ENCODE assay signal across 9 cellular contexts in genomic region chr15:96334017-96334704, GRCh38. TPM values are rescaled to one million over a fixed set of nuclear protein-coding genes. Genes with fewer than 3 reads are reported as not detected.
DNase-seq lines count a peak whose midpoint lies in the region; ATAC-seq, FAIRE-seq and TF ChIP-seq lines count a peak whose summit lies in the region.
"Had no signal": no experiment of that assay in that cellular context is flagged by ENCODE, and none has a peak within 500 bp of the region (broad histone marks: within the 10 kb centered on the region; RNA-seq: fewer than 3 reads in every experiment).

No MANE protein-coding gene starts in this region.

- H3K4me1 ChIP-seq in HAP-1 (peaks cover 35% of the 10 kb centered on the region), body of pancreas (peaks cover 49% of the 10 kb centered on the region), spleen (peaks cover 0 to 34% (median 2%) of the 10 kb centered on the region in 6 donors)

- intact Hi-C loops in body of pancreas (cut with DNase I) (no loop called here), spleen (cut with DNase I; ENCODE audit: low total_unique reads) (no loop called here)

- H3K27me3 ChIP-seq in HAP-1 (ENCODE audit: low read depth) (no peaks in the 10 kb centered on the region), body of pancreas (no peaks in the 10 kb centered on the region), layer of hippocampus (ENCODE audit: control insufficient read depth, insufficient read depth, low read length) (peaks cover 16% of the 10 kb centered on the region), spleen (replicated peaks in 1 of 7) (peaks cover 0 to 99% (median 33%) of the 10 kb centered on the region in 7 donors)

- no peak for TF ChIP-seq CTCF in body of pancreas (IDR thresholded peaks at IDR 0.05)
- no peak for TF ChIP-seq CTCF in spleen (IDR thresholded peaks at IDR 0.05 in 8 of 11, conservative IDR thresholded peaks at IDR 0.05 in 3 of 11)

- H3K27ac ChIP-seq in body of pancreas (peak overlapping the region; percentile 60 to 95 (median 91)), layer of hippocampus (ENCODE audit: low read depth, low read length) (peak overlapping the region; percentile 84), spleen (peak overlapping the region; percentile 72 to 93 (median 90))

- 45 to 62% methylated on average over 38 to 49 of the region's 49 CpGs for WGBS in body of pancreas, 2 donors
- WGBS in spleen, 5 donors, result 16 to 32% (median 18%) methylated on average over 17 to 49 of the region's 49 CpGs

- in situ Hi-C loops in HAP-1 (cut with MboI; ENCODE audit: low sequenced_read_pairs), result loop anchor here (25.0 kb wide), 2 partner anchors 497 to 1072 kb away; no protein-coding TSS in a partner anchor

- TF ChIP-seq POLR2A in body of pancreas (IDR thresholded peaks at IDR 0.05) (no peak), spleen (IDR thresholded peaks at IDR 0.05) (no peak), erythroblast (IDR thresholded peaks at IDR 0.05; ENCODE audit: low read length) (no peak), GM12891 (IDR thresholded peaks at IDR 0.05; ENCODE audit: low read depth, low read length) (no peak)

- no peak for FAIRE-seq in GM12891 (lab: Jason Lieb, UNC)
- FAIRE-seq: GM18507 had no signal

- ATAC-seq in body of pancreas (no peak), HG03045 (IDR thresholded peaks at IDR 0.05; ENCODE audit: unreplicated experiment) (no peak), GM21737 (IDR thresholded peaks at IDR 0.05; ENCODE audit: unreplicated experiment) (no peak)

- no peak for DNase-seq in HAP-1 (ENCODE audit: low spot score in 2 of 2)
- peak in 1 of 4 donors; percentile 24 for DNase-seq in body of pancreas
- DNase-seq in spleen, result no peak
- no peak for DNase-seq in erythroblast (lab: John Stamatoyannopoulos, UW)
- no peak for DNase-seq in GM12891 (ENCODE audit: insufficient read length, low spot score)

- no peaks in the 10 kb centered on the region for H3K9me3 ChIP-seq in HAP-1
- H3K9me3 ChIP-seq in body of pancreas, result no peaks in the 10 kb centered on the region
- peaks cover 0 to 21% (median 0%) of the 10 kb centered on the region in 8 donors for H3K9me3 ChIP-seq in spleen

- H3K4me3 ChIP-seq in HAP-1 (peak overlapping the region; percentile 63), body of pancreas (peak overlapping the region in 1 of 2 donors; percentile 62), spleen (peak overlapping the region; percentile 30 to 80 (median 56))

- H3K36me3 ChIP-seq in HAP-1 (replicated peaks) (peaks cover 28% of the 10 kb centered on the region), body of pancreas (replicated peaks in 1 of 2; ENCODE audit: insufficient read depth in 1 of 2, low read depth in 2 of 2) (no peaks in the 10 kb centered on the region), spleen (peaks cover 0 to 41% (median 8%) of the 10 kb centered on the region in 6 donors)

TF ChIP-seq in GM12891, 5 proteins besides CTCF, POLR2A, EP300 and RAD21:
- TF ChIP-seq PAX5 (IDR thresholded peaks at IDR 0.05; ENCODE audit: insufficient read depth, low read length, severe bottlenecking), result no peak
- TF ChIP-seq POLR2AphosphoS5 (IDR thresholded peaks at IDR 0.05; ENCODE audit: low read depth, low read length), result no peak
- no peak for TF ChIP-seq POU2F2 (IDR thresholded peaks at IDR 0.05; ENCODE audit: low read depth, low read length)
TF ChIP-seq in GM12891: peak in this region for 0.

RNA-seq across cellular contexts. Expression of gene NR2F2, which starts 3.7 kb away (rescaled TPM):
- total RNA-seq in body of pancreas (10 to 100 TPM; 12.9 to 13.5 TPM), spleen (100 to 1,000 TPM in 6 of 7 donors, 10 to 100 TPM in 1; 87.1 to 256 (median 121) TPM)
- polyA plus RNA-seq in spleen, result 10 to 100 TPM; 18.6 to 39.4 (median 23.7) TPM
- 14.7 TPM for polyA plus RNA-seq in GM12891 (2012; ENCODE audit: low read depth, missing spikeins)

Comparison
In these comparisons a context has a peak if more than half of its experiments do, and no peak if none do; other contexts are left out.
1. RNA of gene NR2F2, which starts 3.7 kb away (total RNA-seq): 87.1 to 256 TPM in spleen; 12.9 to 13.5 TPM in body of pancreas; every median in the first group is over 4 times any median in the second.
2. Peak in every context shown above with its lines, with median percentiles within 50 percentile points of each other: H3K27ac ChIP-seq.